30 cellular contexts compared by ENCODE assay signal in the genomic region with DNA sequence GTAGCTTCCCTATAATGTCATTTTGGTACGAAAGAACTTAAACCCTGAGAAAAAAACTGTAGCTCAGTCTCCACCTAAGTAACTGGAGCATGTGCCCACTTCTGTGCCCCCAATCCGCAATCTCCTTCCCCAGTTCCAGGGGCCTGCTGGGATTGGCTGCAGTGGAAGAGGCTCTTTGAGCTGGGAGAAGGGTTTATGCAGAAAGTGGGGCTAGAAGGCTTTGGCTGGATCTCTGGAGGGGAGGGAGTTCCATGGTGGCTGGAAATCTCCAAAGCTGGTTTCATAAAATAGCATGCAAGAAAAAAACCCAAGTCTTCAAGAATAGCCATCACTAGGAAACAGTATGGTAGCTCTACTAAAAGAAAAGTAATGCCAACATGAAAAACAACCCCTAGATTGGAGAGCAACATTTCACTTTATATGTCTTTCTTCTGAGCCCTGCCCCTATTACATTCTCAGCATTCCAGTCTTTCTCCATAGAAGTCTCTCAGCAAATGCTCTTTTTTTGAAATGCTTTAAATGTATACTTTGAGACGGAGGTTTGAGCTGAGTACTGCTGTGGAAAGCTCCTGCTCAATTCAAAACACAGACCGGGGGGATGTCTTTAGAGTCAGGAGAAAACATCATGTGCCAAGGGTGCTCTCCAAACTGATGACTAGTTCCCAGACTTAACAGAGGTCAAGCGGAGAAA. TPM values are rescaled to one million over a fixed set of nuclear protein-coding genes. Genes with fewer than 3 reads are reported as not detected.
DNase-seq lines count a peak whose midpoint lies in the region; ATAC-seq and TF ChIP-seq lines count a peak whose summit lies in the region.
"Had no signal": no experiment of that assay in that cellular context is flagged by ENCODE, and none has a peak within 500 bp of the region (broad histone marks: within the 10 kb centered on the region; RNA-seq: fewer than 3 reads in every experiment).

No MANE protein-coding gene starts in this region.

- H3K4me1 Mint-ChIP-seq in chondrocyte (ENCODE audit: low read depth) = peaks cover 12% of the 10 kb centered on the region
- no peaks in the 10 kb centered on the region for H3K4me1 Mint-ChIP-seq in CD4-positive, alpha-beta memory T cell
- H3K4me1 Mint-ChIP-seq: activated CD8-positive, alpha-beta memory T cell treated with anti-CD3 and anti-CD28 coated beads, Interleukin-2, amount 10 ng/mL, durations not matched to agents 7 days and 5 days; activated naive CD8-positive, alpha-beta T cell treated with anti-CD3 and anti-CD28 coated beads, Interleukin-2, amount 50 U/mL, for 24 hours; stimulated activated naive CD8-positive, alpha-beta T cell treated with anti-CD3 and anti-CD28 coated beads, Interleukin-15, amount 100 ng/mL, for 72 hours had no signal

- DNase-seq in chondrocyte (ENCODE audit: low spot score) (no peak), iris pigment epithelial cell (ENCODE audit: low read depth) (peak; percentile 25), retinal pigment epithelial cell (ENCODE audit: low read depth) (peak; percentile 33)
- DNase-seq in CD4-positive, alpha-beta memory T cell = no peak
- no peak for DNase-seq in activated CD8-positive, alpha-beta memory T cell treated with anti-CD3 and anti-CD28 coated beads, Interleukin-2, amount 50 U/mL, for 4 hours
- DNase-seq: ACHN; activated CD4-positive, alpha-beta T cell treated with anti-CD3 and anti-CD28 coated beads, Interleukin-2, amount 50 U/mL, for 4 hours; activated CD8-positive, alpha-beta memory T cell treated with anti-CD3 and anti-CD28 coated beads, Interleukin-2, amount 10 ng/mL, durations not matched to agents 7 days and 5 days; activated naive CD8-positive, alpha-beta T cell treated with anti-CD3 and anti-CD28 coated beads, Interleukin-2, amount 50 U/mL, for 24 hours; activated T-cell treated with anti-CD3 and anti-CD28 coated beads, Interleukin-2, amount 50 U/mL, for 48 hours; DMS153; HFFc6; hypothalamus; KG1; MG63; NCI-H1105; NCI-H1930; NCI-H2171 treated with DMSO at 0.1 percent for 48 hours; NCI-H510A; OCI-M1; right lobe of liver; SK-N-SH; spleen; stimulated activated naive CD8-positive, alpha-beta T cell treated with anti-CD3 and anti-CD28 coated beads, Interleukin-15, amount 100 ng/mL, for 72 hours had no signal

- CTCF ChIA-PET in CD4-positive, alpha-beta memory T cell (lab: Charles Lee; ENCODE audit: partially characterized antibody) = interaction anchor here (1.3 to 4.7 kb wide), 7 partner anchors 9 to 547 kb away, joined by 3 to 20 read pairs (median 5); no protein-coding TSS in a partner anchor

- H3K9me3 Mint-ChIP-seq in chondrocyte (ENCODE audit: low read depth) = no peaks in the 10 kb centered on the region
- H3K9me3 Mint-ChIP-seq in CD4-positive, alpha-beta memory T cell = no peaks in the 10 kb centered on the region
- H3K9me3 Mint-ChIP-seq: activated naive CD8-positive, alpha-beta T cell treated with anti-CD3 and anti-CD28 coated beads, Interleukin-2, amount 50 U/mL, for 24 hours; brain; HFFc6; stimulated activated naive CD8-positive, alpha-beta T cell treated with anti-CD3 and anti-CD28 coated beads, Interleukin-15, amount 100 ng/mL, for 72 hours had no signal

- peaks cover 11% of the 10 kb centered on the region for H3K4me1 ChIP-seq in HUES48 (ENCODE audit: control insufficient read depth, insufficient read depth, low read length)
- H3K4me1 ChIP-seq in CD4-positive, alpha-beta memory T cell (ENCODE audit: insufficient read depth, low read length) = no peaks in the 10 kb centered on the region
- H3K4me1 ChIP-seq: gastroesophageal sphincter, right lobe of liver, spleen had no signal

- no peak overlapping the region for H3K9ac ChIP-seq in HUES48 (ENCODE audit: low read depth, low read length)
- H3K9ac ChIP-seq: SK-N-SH had no signal

- ATAC-seq in HG03460 (IDR thresholded peaks at IDR 0.05; ENCODE audit: unreplicated experiment) = no peak
- ATAC-seq: activated CD8-positive, alpha-beta memory T cell treated with anti-CD3 and anti-CD28 coated beads, Interleukin-2, amount 10 ng/mL, durations not matched to agents 7 days and 5 days; activated naive CD8-positive, alpha-beta T cell treated with anti-CD3 and anti-CD28 coated beads, Interleukin-2, amount 50 U/mL, for 24 hours; gastroesophageal sphincter; left lobe of liver; right lobe of liver; stimulated activated naive CD8-positive, alpha-beta T cell treated with anti-CD3 and anti-CD28 coated beads, Interleukin-15, amount 100 ng/mL, for 72 hours had no signal

- no peak for TF ChIP-seq CTCF in chondrocyte (IDR thresholded peaks at IDR 0.05)
- TF ChIP-seq CTCF in retinal pigment epithelial cell (conservative IDR thresholded peaks at IDR 0.05; ENCODE audit: low read depth, low read length) = no peak

- H3K27me3 Mint-ChIP-seq in chondrocyte (ENCODE audit: low read depth) = no peaks in the 10 kb centered on the region
- no peaks in the 10 kb centered on the region for H3K27me3 Mint-ChIP-seq in CD4-positive, alpha-beta memory T cell
- H3K27me3 Mint-ChIP-seq: activated CD8-positive, alpha-beta memory T cell treated with anti-CD3 and anti-CD28 coated beads, Interleukin-2, amount 10 ng/mL, durations not matched to agents 7 days and 5 days; activated naive CD8-positive, alpha-beta T cell treated with anti-CD3 and anti-CD28 coated beads, Interleukin-2, amount 50 U/mL, for 24 hours; brain; stimulated activated naive CD8-positive, alpha-beta T cell treated with anti-CD3 and anti-CD28 coated beads, Interleukin-15, amount 100 ng/mL, for 72 hours had no signal

- H3K36me3 ChIP-seq in HUES48 (ENCODE audit: control insufficient read depth, insufficient read depth, low read length) = 0 out of 2 replicates have a peak, but pooled peaks cover 4% of the 10 kb centered on the region
- no peaks in the 10 kb centered on the region for H3K36me3 ChIP-seq in CD4-positive, alpha-beta memory T cell (ENCODE audit: insufficient read depth, low read length)
- H3K36me3 ChIP-seq: right lobe of liver, thoracic aorta had no signal

- H3K4me3 Mint-ChIP-seq in chondrocyte (ENCODE audit: unreplicated experiment) = no peak overlapping the region
- no peak overlapping the region for H3K4me3 Mint-ChIP-seq in CD4-positive, alpha-beta memory T cell
- H3K4me3 Mint-ChIP-seq: activated CD8-positive, alpha-beta memory T cell treated with anti-CD3 and anti-CD28 coated beads, Interleukin-2, amount 10 ng/mL, durations not matched to agents 7 days and 5 days; activated naive CD8-positive, alpha-beta T cell treated with anti-CD3 and anti-CD28 coated beads, Interleukin-2, amount 50 U/mL, for 24 hours; brain; HFFc6; stimulated activated naive CD8-positive, alpha-beta T cell treated with anti-CD3 and anti-CD28 coated beads, Interleukin-15, amount 100 ng/mL, for 72 hours had no signal

- H3K9me3 ChIP-seq in HUES48 (ENCODE audit: control insufficient read depth, insufficient read depth, low read length) = no peaks in the 10 kb centered on the region
- no peaks in the 10 kb centered on the region for H3K9me3 ChIP-seq in CD4-positive, alpha-beta memory T cell (ENCODE audit: control insufficient read depth in 1 of 2, low read length in 2 of 2)
- H3K9me3 ChIP-seq: gastroesophageal sphincter, MG63, right lobe of liver, SK-N-SH, spleen, thoracic aorta had no signal

- POLR2A ChIA-PET in CD4-positive, alpha-beta memory T cell (lab: Charles Lee; ENCODE audit: partially characterized antibody) = no interaction called here

- peaks cover 4% of the 10 kb centered on the region for H3K36me3 Mint-ChIP-seq in chondrocyte (ENCODE audit: low read depth)
- peaks cover 0 to 17% of the 10 kb centered on the region in 2 donors for H3K36me3 Mint-ChIP-seq in CD4-positive, alpha-beta memory T cell

- H3K27me3 ChIP-seq in HUES48 (ENCODE audit: control insufficient read depth, insufficient read depth, low read length) = no peaks in the 10 kb centered on the region
- no peaks in the 10 kb centered on the region for H3K27me3 ChIP-seq in CD4-positive, alpha-beta memory T cell (ENCODE audit: insufficient read depth, low read length)
- H3K27me3 ChIP-seq: gastroesophageal sphincter, MG63, right lobe of liver, spleen had no signal

- H3K27ac ChIP-seq in HUES48 (ENCODE audit: low read depth, low read length) = peak overlapping the region; percentile 7
- no peak overlapping the region for H3K27ac ChIP-seq in CD4-positive, alpha-beta memory T cell (ENCODE audit: low read depth, low read length)
- H3K27ac ChIP-seq: gastroesophageal sphincter, right lobe of liver, spleen, thoracic aorta had no signal

- H3K27ac Mint-ChIP-seq in chondrocyte (ENCODE audit: unreplicated experiment) = peak overlapping the region; percentile 85
- H3K27ac Mint-ChIP-seq in CD4-positive, alpha-beta memory T cell = peak overlapping the region in 2 of 7 donors; percentile 34 to 39
- H3K27ac Mint-ChIP-seq: activated CD8-positive, alpha-beta memory T cell treated with anti-CD3 and anti-CD28 coated beads, Interleukin-2, amount 10 ng/mL, durations not matched to agents 7 days and 5 days; activated naive CD8-positive, alpha-beta T cell treated with anti-CD3 and anti-CD28 coated beads, Interleukin-2, amount 50 U/mL, for 24 hours; HFFc6; stimulated activated naive CD8-positive, alpha-beta T cell treated with anti-CD3 and anti-CD28 coated beads, Interleukin-15, amount 100 ng/mL, for 72 hours had no signal

- H3K4me3 ChIP-seq in HUES48 (ENCODE audit: low read depth, low read length) = no peak overlapping the region
- no peak overlapping the region for H3K4me3 ChIP-seq in retinal pigment epithelial cell (ENCODE audit: low read length)
- H3K4me3 ChIP-seq in CD4-positive, alpha-beta memory T cell (ENCODE audit: low read length in 2 of 2) = no peak overlapping the region
- H3K4me3 ChIP-seq: gastroesophageal sphincter, MG63, right lobe of liver, spleen, thoracic aorta had no signal

- intact Hi-C loops in CD4-positive, alpha-beta memory T cell (cut with micrococcal nuclease) = no loop called here

RNA-seq across cellular contexts. Expression of a gene that starts 36.0 kb away (rescaled TPM):
- 42.7 to 58.1 TPM (median 45.0 TPM) in 3 replicates for total RNA-seq in chondrocyte
- 10 to 100 TPM; 26.4 to 27.0 TPM for total RNA-seq in CD4-positive, alpha-beta memory T cell
- polyA plus RNA-seq in CD4-positive, alpha-beta memory T cell = 10 to 100 TPM; 18.3 to 23.7 TPM

Comparison
In these comparisons a context has a peak if more than half of its experiments do, and no peak if none do; other contexts are left out.
1. DNase-seq: peak in iris pigment epithelial cell (single experiment) and retinal pigment epithelial cell (single experiment); none in chondrocyte (single experiment), CD4-positive, alpha-beta memory T cell (0 of 5) and activated CD8-positive, alpha-beta memory T cell treated with anti-CD3 and anti-CD28 coated beads, Interleukin-2, amount 50 U/mL, for 4 hours (single experiment).